In genomic region chr17:29042679-29043538, GRCh38 we compare ENCODE assay signal across 1 cellular context.
TF ChIP-seq lines count a peak whose summit lies in the region.

Gene PIPOX (plus strand): TSS chr17:29043141. CDS start chr17:29043226, 85 bp downstream.

TF ChIP-seq in HepG2, 621 proteins besides CTCF, POLR2A, EP300 and RAD21 (continued from another document and continues in another):
- TF ChIP-seq ZNF264 (CRISPR knock-in tag; IDR thresholded peaks at IDR 0.05): peak; percentile 46; the same call in 1 of the 2 replicates
- TF ChIP-seq ETV6 (CRISPR knock-in tag; conservative IDR thresholded peaks at IDR 0.05): no peak
- no peak for TF ChIP-seq ADNP (CRISPR knock-in tag; IDR thresholded peaks at IDR 0.05)
- TF ChIP-seq ZNF230 (CRISPR knock-in tag; IDR thresholded peaks at IDR 0.05): peak; percentile 76; the same call in 1 of the 2 replicates
- peak; percentile 80 for TF ChIP-seq ZNF160 (CRISPR knock-in tag; IDR thresholded peaks at IDR 0.05)
- TF ChIP-seq DNMT3B (CRISPR knock-in tag; conservative IDR thresholded peaks at IDR 0.05): no peak
- TF ChIP-seq ZNF607 (CRISPR knock-in tag; IDR thresholded peaks at IDR 0.05; ENCODE audit: borderline replicate concordance): no peak
- no peak for TF ChIP-seq ZNF329 (CRISPR knock-in tag; IDR thresholded peaks at IDR 0.05; ENCODE audit: low read depth)
- no peak for TF ChIP-seq ZNF672 (CRISPR knock-in tag; IDR thresholded peaks at IDR 0.05)
- no peak for TF ChIP-seq HNRNPLL (IDR thresholded peaks at IDR 0.05; ENCODE audit: low read depth, low read length, poor library complexity, severe bottlenecking)
- TF ChIP-seq ZNF75D (CRISPR knock-in tag; IDR thresholded peaks at IDR 0.05; ENCODE audit: borderline replicate concordance): no peak
- TF ChIP-seq ZNF331 (CRISPR knock-in tag; IDR thresholded peaks at IDR 0.05): peak; percentile 65
- TF ChIP-seq PPARG (CRISPR knock-in tag; conservative IDR thresholded peaks at IDR 0.05): peak; percentile 46; the same call in 1 of the 2 replicates
- TF ChIP-seq ZNF280D (CRISPR knock-in tag; IDR thresholded peaks at IDR 0.05): peak; percentile 86; the same call in 1 of the 2 replicates
- TF ChIP-seq SNAPC4 (CRISPR knock-in tag; IDR thresholded peaks at IDR 0.05): peak; percentile 98
- TF ChIP-seq FLYWCH1 (CRISPR knock-in tag; IDR thresholded peaks at IDR 0.05): no peak
- no peak for TF ChIP-seq ZNF33B (CRISPR knock-in tag; IDR thresholded peaks at IDR 0.05)
- peak; percentile 56; the same call in 1 of the 2 replicates for TF ChIP-seq ZNF800 (CRISPR knock-in tag; IDR thresholded peaks at IDR 0.05)
- peak; percentile 73; the same call in 1 of the 2 replicates for TF ChIP-seq ZNF292 (CRISPR knock-in tag; IDR thresholded peaks at IDR 0.05; ENCODE audit: borderline replicate concordance, low read depth)
- TF ChIP-seq MEIS1 (CRISPR knock-in tag; IDR thresholded peaks at IDR 0.05; ENCODE audit: borderline replicate concordance): no peak
- peak; percentile 75; the same call in 1 of the 2 replicates for TF ChIP-seq ZSCAN21 (CRISPR knock-in tag; IDR thresholded peaks at IDR 0.05; ENCODE audit: borderline replicate concordance)
- TF ChIP-seq TEAD3 (CRISPR knock-in tag; optimal IDR thresholded peaks at IDR 0.05; ENCODE audit: borderline replicate concordance): peak; percentile 86
- TF ChIP-seq ZNF430 (CRISPR knock-in tag; IDR thresholded peaks at IDR 0.05): peak; percentile 94
- no peak for TF ChIP-seq ZSCAN9 (CRISPR knock-in tag; IDR thresholded peaks at IDR 0.05; ENCODE audit: borderline replicate concordance)
- TF ChIP-seq GLI4 (CRISPR knock-in tag; IDR thresholded peaks at IDR 0.05; ENCODE audit: borderline replicate concordance): no peak
- no peak for TF ChIP-seq ZNF484 (CRISPR knock-in tag; IDR thresholded peaks at IDR 0.05; ENCODE audit: borderline replicate concordance, low read depth)
- no peak for TF ChIP-seq MZF1 (CRISPR knock-in tag; IDR thresholded peaks at IDR 0.05; ENCODE audit: borderline replicate concordance)
- no peak for TF ChIP-seq SP2 (CRISPR knock-in tag; IDR thresholded peaks at IDR 0.05)
- TF ChIP-seq ASH2L (IDR thresholded peaks at IDR 0.05; ENCODE audit: insufficient read length, low read depth, low read length): peak; percentile 84
- TF ChIP-seq KDM2A (CRISPR knock-in tag; IDR thresholded peaks at IDR 0.05; ENCODE audit: borderline replicate concordance, low read depth): peak; percentile 61; the same call in 1 of the 2 replicates
- no peak for TF ChIP-seq KDM6A (CRISPR knock-in tag; IDR thresholded peaks at IDR 0.05; ENCODE audit: low read depth)
- TF ChIP-seq ATM (IDR thresholded peaks at IDR 0.05; ENCODE audit: borderline replicate concordance): no peak
- TF ChIP-seq ZNF547 (CRISPR knock-in tag; IDR thresholded peaks at IDR 0.05): no peak
- no peak for TF ChIP-seq ZNF746 (CRISPR knock-in tag; IDR thresholded peaks at IDR 0.05)
- no peak for TF ChIP-seq STAT5B (CRISPR knock-in tag; IDR thresholded peaks at IDR 0.05)
- no peak for TF ChIP-seq GPBP1L1 (CRISPR knock-in tag; IDR thresholded peaks at IDR 0.05)
- no peak for TF ChIP-seq ZC3H13 (CRISPR knock-in tag; IDR thresholded peaks at IDR 0.05)
- no peak for TF ChIP-seq ZNF879 (CRISPR knock-in tag; IDR thresholded peaks at IDR 0.05)
- no peak for TF ChIP-seq ZNF512B (CRISPR knock-in tag; IDR thresholded peaks at IDR 0.05; ENCODE audit: borderline replicate concordance)
- TF ChIP-seq XBP1 (CRISPR knock-in tag; IDR thresholded peaks at IDR 0.05): no peak
- no peak for TF ChIP-seq ZFP41 (CRISPR knock-in tag; IDR thresholded peaks at IDR 0.05; ENCODE audit: borderline replicate concordance)
- no peak for TF ChIP-seq JDP2 (CRISPR knock-in tag; IDR thresholded peaks at IDR 0.05; ENCODE audit: borderline replicate concordance)
- peak; percentile 95 for TF ChIP-seq YY1 (IDR thresholded peaks at IDR 0.05; ENCODE audit: insufficient read depth, insufficient replicate concordance, low read depth, low read length)
- TF ChIP-seq ZMYM3 (CRISPR knock-in tag; IDR thresholded peaks at IDR 0.05): peak; percentile 73
- peak; percentile 79; the same call in 1 of the 2 replicates for TF ChIP-seq ZFP37 (CRISPR knock-in tag; IDR thresholded peaks at IDR 0.05; ENCODE audit: borderline replicate concordance)
- TF ChIP-seq GRHL1 (CRISPR knock-in tag; conservative IDR thresholded peaks at IDR 0.05): no peak
- no peak for TF ChIP-seq ZNF761 (CRISPR knock-in tag; conservative IDR thresholded peaks at IDR 0.05)
- peak; percentile 48; the same call in 1 of the 2 replicates for TF ChIP-seq ETV5 (CRISPR knock-in tag; IDR thresholded peaks at IDR 0.05; ENCODE audit: borderline replicate concordance)
- no peak for TF ChIP-seq MXD1 (CRISPR knock-in tag; IDR thresholded peaks at IDR 0.05)
- peak; percentile 64 for TF ChIP-seq ZEB1 (IDR thresholded peaks at IDR 0.05; ENCODE audit: insufficient replicate concordance, low read depth)
